9 cellular contexts compared by ENCODE assay signal in the genomic region with DNA sequence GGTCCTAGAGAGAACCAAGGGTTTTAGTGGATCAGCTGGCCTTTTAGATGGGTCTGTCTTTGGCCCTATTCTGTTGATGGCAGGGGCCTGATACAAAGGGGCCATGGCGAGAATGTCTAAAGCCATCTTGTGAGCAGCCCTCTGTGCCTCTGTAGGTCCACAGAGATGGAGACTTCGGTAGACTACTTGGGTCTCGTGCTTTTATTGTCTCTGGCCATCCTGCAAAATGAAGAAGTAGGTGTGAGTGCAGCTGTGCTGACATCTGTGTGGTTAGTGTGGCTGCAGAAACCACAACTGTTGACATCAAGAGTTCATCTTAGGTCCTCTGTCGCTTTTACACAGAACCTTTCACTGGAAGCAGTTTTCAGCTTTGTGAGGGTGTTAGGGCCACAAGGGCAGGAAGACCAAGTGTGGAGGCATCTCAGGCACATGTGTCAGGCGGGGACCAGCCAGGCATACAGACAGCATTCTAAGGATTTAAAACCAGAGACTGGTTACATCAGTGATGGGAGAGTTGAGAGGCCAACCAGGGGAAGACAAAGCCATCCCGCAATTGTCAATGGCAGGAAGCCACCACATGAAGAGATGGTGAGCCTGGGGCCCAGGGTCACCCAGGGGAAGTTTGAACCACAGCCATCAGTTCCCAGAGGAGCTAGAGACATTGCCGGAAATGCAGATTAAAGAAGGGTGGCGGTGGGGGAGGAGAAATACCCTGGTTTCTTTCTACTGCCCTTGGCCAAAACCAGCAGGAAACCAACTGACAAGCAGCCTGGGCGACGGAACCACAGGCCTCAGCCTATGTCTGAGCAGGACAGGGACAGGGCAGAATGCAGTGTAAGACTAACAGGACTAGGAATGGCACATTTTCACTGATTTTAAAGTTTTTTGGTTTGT. TPM values are rescaled to one million over a fixed set of nuclear protein-coding genes. Genes with fewer than 3 reads are reported as not detected.
DNase-seq lines count a peak whose midpoint lies in the region; ATAC-seq and TF ChIP-seq lines count a peak whose summit lies in the region.
"Had no signal": no experiment of that assay in that cellular context is flagged by ENCODE, and none has a peak within 500 bp of the region (broad histone marks: within the 10 kb centered on the region; RNA-seq: fewer than 3 reads in every experiment).

No MANE protein-coding gene starts in this region.

- POLR2A ChIA-PET in MCF 10A (lab: Yijun Ruan, JAX) = no interaction called here

- H3K27me3 ChIP-seq in HL-60 (ENCODE audit: insufficient read depth, poor library complexity, severe bottlenecking) = no peaks in the 10 kb centered on the region

- no TSS peak for BruUV-seq in MCF 10A (replicated peaks; lab: Mats Ljungman, UMichigan)

- no peak overlapping the region for H3K27ac Mint-ChIP-seq in MCF 10A (ENCODE audit: low read depth, unreplicated experiment)

- TF ChIP-seq CTCF in HL-60 (IDR thresholded peaks at IDR 0.05; ENCODE audit: insufficient read depth, low read length) (no peak), foreskin fibroblast (IDR thresholded peaks at IDR 0.05; ENCODE audit: low read depth, low read length) (no peak), MCF 10A (IDR thresholded peaks at IDR 0.05; ENCODE audit: unreplicated experiment) (no peak)

- no peaks in the 10 kb centered on the region for H3K36me3 Mint-ChIP-seq in MCF 10A (ENCODE audit: insufficient read depth, unreplicated experiment)

- H3K9me3 Mint-ChIP-seq in MCF 10A (ENCODE audit: unreplicated experiment) = no peaks in the 10 kb centered on the region

- ATAC-seq in GM21447 (IDR thresholded peaks at IDR 0.05; ENCODE audit: unreplicated experiment) = peak; percentile 77

- H3K27me3 Mint-ChIP-seq in MCF 10A (ENCODE audit: insufficient read depth, unreplicated experiment) = no peaks in the 10 kb centered on the region

- no peak overlapping the region for H3K4me3 Mint-ChIP-seq in MCF 10A (ENCODE audit: unreplicated experiment)

- no peaks in the 10 kb centered on the region for H3K4me1 Mint-ChIP-seq in MCF 10A (ENCODE audit: insufficient read depth, unreplicated experiment)

- H3K4me3 ChIP-seq in HL-60 (replicated peaks; ENCODE audit: insufficient read depth, low read length) (no peak overlapping the region), foreskin fibroblast (ENCODE audit: low read depth in 1 of 2, low read length in 2 of 2) (no peak overlapping the region)

- CTCF ChIA-PET in MCF 10A (lab: Yijun Ruan, JAX) = interaction anchor here (0.7 to 0.9 kb wide), 2 partner anchors 9 to 34 kb away, joined by 3 to 4 read pairs; no protein-coding TSS in a partner anchor

- DNase-seq in ELF-1 (ENCODE audit: low read depth, low spot score) = peak; percentile 69
- peak; percentile 91 to 99 for DNase-seq in HL-60 (ENCODE audit: low read depth in 1 of 2, low spot score in 1 of 2)
- DNase-seq in activated CD4-positive, alpha-beta T cell treated with anti-CD3 and anti-CD28 coated beads, Interleukin-2, amount 50 U/mL, for 48 hours = peak; percentile 62 to 74
- peak; percentile 82 to 84 for DNase-seq in foreskin fibroblast
- peak; percentile 76 for DNase-seq in stimulated activated CD8-positive, alpha-beta memory T cell treated with anti-CD3 and anti-CD28 coated beads, Interleukin-4, amount 100 ng/mL, for 48 hours
- no peak for DNase-seq in MCF 10A (ENCODE audit: unreplicated experiment)
- no peak for DNase-seq in retina

- H3K27ac ChIP-seq in HL-60 (replicated peaks) = peak overlapping the region; percentile 80

- intact Hi-C loops in MCF 10A (cut with micrococcal nuclease) = no loop called here

RNA-seq across cellular contexts. Expression of gene TPCN1, which starts 13.0 kb away (rescaled TPM):
- total RNA-seq in MCF 10A (2022) = 42.7 and 43.0 TPM in 2 replicates

RNA-seq across cellular contexts. Expression of gene RITA1, which starts 22.8 kb away (rescaled TPM):
- total RNA-seq in MCF 10A (2022) = 17.5 and 17.9 TPM in 2 replicates

RNA-seq across cellular contexts. Expression of gene DDX54, which starts 23.0 kb away (rescaled TPM):
- total RNA-seq in MCF 10A (2022) = 67.3 and 75.8 TPM in 2 replicates

RNA-seq across cellular contexts. Expression of gene CFAP73, which starts 58.8 kb away (rescaled TPM):
- not detected in 2 replicates for total RNA-seq in MCF 10A (2022)
- total RNA-seq: glomerular endothelial cell had no signal

Comparison
In these comparisons a context has a peak if more than half of its experiments do, and no peak if none do; other contexts are left out.
1. DNase-seq: peak in ELF-1 (single experiment), HL-60 (2 of 2), activated CD4-positive, alpha-beta T cell treated with anti-CD3 and anti-CD28 coated beads, Interleukin-2, amount 50 U/mL, for 48 hours (2 of 2), foreskin fibroblast (2 of 2) and stimulated activated CD8-positive, alpha-beta memory T cell treated with anti-CD3 and anti-CD28 coated beads, Interleukin-4, amount 100 ng/mL, for 48 hours (single experiment); none in MCF 10A (single experiment) and retina (single experiment).